ENCODE assay signal across 3 cellular contexts in the genomic region with DNA sequence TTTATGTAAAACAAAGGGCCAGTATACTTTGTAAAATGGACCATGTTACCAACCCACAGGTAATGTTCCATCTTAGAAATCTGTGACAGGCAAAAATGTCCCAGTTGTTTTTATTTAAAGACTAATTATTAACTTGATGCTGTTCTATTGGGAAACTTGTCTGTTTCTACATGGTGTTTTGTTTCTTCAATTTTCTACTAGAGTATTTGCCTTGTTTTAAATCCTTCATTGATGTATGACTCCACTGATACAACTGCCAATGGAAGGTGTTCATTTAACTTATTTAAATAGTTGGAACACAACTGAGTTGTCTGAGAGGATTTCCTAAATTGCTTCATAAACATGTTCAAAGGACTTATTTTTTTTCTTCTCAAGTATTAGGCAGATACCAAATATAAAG.
TF ChIP-seq lines count a peak whose summit lies in the region.

No MANE protein-coding gene starts in this region.

TF ChIP-seq in liver, 16 proteins besides CTCF, POLR2A, EP300 and RAD21:
- TF ChIP-seq FOXA2 (IDR thresholded peaks at IDR 0.05) = no peak
- no peak for TF ChIP-seq HNF4G (IDR thresholded peaks at IDR 0.05)
- TF ChIP-seq YY1 (IDR thresholded peaks at IDR 0.05) = peak; percentile 78
- TF ChIP-seq, protein P1, sequence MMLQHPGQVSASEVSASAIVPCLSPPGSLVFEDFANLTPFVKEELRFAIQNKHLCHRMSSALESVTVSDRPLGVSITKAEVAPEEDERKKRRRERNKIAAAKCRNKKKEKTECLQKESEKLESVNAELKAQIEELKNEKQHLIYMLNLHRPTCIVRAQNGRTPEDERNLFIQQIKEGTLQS (IDR thresholded peaks at IDR 0.05) = no peak
- no peak for TF ChIP-seq JUND (IDR thresholded peaks at IDR 0.05)
- TF ChIP-seq SP1 (IDR thresholded peaks at IDR 0.05) = peak; percentile 50
- TF ChIP-seq, protein P2, sequence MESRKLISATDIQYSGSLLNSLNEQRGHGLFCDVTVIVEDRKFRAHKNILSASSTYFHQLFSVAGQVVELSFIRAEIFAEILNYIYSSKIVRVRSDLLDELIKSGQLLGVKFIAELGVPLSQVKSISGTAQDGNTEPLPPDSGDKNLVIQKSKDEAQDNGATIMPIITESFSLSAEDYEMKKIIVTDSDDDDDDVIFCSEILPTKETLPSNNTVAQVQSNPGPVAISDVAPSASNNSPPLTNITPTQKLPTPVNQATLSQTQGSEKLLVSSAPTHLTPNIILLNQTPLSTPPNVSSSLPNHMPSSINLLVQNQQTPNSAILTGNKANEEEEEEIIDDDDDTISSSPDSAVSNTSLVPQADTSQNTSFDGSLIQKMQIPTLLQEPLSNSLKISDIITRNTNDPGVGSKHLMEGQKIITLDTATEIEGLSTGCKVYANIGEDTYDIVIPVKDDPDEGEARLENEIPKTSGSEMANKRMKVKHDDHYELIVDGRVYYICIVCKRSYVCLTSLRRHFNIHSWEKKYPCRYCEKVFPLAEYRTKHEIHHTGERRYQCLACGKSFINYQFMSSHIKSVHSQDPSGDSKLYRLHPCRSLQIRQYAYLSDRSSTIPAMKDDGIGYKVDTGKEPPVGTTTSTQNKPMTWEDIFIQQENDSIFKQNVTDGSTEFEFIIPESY (IDR thresholded peaks at IDR 0.05) = no peak
- no peak for TF ChIP-seq NR2F2 (IDR thresholded peaks at IDR 0.05)
- TF ChIP-seq GABPA (IDR thresholded peaks at IDR 0.05 in 1 of 2, conservative IDR thresholded peaks at IDR 0.05 in 1 of 2) = no peak
- TF ChIP-seq, protein P3, sequence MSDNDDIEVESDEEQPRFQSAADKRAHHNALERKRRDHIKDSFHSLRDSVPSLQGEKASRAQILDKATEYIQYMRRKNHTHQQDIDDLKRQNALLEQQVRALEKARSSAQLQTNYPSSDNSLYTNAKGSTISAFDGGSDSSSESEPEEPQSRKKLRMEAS (IDR thresholded peaks at IDR 0.05) = no peak
- peak in 1 of 2 donors; percentile 42 for TF ChIP-seq HNF4A (conservative IDR thresholded peaks at IDR 0.05)
- peak; percentile 28 to 31 for TF ChIP-seq RXRA (IDR thresholded peaks at IDR 0.05)
- TF ChIP-seq TAF1 (conservative IDR thresholded peaks at IDR 0.05) = peak; percentile 56
- TF ChIP-seq, protein P4, sequence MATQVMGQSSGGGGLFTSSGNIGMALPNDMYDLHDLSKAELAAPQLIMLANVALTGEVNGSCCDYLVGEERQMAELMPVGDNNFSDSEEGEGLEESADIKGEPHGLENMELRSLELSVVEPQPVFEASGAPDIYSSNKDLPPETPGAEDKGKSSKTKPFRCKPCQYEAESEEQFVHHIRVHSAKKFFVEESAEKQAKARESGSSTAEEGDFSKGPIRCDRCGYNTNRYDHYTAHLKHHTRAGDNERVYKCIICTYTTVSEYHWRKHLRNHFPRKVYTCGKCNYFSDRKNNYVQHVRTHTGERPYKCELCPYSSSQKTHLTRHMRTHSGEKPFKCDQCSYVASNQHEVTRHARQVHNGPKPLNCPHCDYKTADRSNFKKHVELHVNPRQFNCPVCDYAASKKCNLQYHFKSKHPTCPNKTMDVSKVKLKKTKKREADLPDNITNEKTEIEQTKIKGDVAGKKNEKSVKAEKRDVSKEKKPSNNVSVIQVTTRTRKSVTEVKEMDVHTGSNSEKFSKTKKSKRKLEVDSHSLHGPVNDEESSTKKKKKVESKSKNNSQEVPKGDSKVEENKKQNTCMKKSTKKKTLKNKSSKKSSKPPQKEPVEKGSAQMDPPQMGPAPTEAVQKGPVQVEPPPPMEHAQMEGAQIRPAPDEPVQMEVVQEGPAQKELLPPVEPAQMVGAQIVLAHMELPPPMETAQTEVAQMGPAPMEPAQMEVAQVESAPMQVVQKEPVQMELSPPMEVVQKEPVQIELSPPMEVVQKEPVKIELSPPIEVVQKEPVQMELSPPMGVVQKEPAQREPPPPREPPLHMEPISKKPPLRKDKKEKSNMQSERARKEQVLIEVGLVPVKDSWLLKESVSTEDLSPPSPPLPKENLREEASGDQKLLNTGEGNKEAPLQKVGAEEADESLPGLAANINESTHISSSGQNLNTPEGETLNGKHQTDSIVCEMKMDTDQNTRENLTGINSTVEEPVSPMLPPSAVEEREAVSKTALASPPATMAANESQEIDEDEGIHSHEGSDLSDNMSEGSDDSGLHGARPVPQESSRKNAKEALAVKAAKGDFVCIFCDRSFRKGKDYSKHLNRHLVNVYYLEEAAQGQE (IDR thresholded peaks at IDR 0.05) = no peak
- no peak for TF ChIP-seq EGR1 (IDR thresholded peaks at IDR 0.05; ENCODE audit: low read depth in 2 of 2)
- TF ChIP-seq FOXA1 (IDR thresholded peaks at IDR 0.05) = no peak

TF ChIP-seq in HepG2, 621 proteins besides CTCF, POLR2A, EP300 and RAD21 (continues in another document):
- TF ChIP-seq, protein P5, sequence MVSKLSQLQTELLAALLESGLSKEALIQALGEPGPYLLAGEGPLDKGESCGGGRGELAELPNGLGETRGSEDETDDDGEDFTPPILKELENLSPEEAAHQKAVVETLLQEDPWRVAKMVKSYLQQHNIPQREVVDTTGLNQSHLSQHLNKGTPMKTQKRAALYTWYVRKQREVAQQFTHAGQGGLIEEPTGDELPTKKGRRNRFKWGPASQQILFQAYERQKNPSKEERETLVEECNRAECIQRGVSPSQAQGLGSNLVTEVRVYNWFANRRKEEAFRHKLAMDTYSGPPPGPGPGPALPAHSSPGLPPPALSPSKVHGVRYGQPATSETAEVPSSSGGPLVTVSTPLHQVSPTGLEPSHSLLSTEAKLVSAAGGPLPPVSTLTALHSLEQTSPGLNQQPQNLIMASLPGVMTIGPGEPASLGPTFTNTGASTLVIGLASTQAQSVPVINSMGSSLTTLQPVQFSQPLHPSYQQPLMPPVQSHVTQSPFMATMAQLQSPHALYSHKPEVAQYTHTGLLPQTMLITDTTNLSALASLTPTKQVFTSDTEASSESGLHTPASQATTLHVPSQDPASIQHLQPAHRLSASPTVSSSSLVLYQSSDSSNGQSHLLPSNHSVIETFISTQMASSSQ (IDR thresholded peaks at IDR 0.05; ENCODE audit: low read depth) = no peak
- TF ChIP-seq, protein P5 (CRISPR knock-in tag; IDR thresholded peaks at IDR 0.05; ENCODE audit: borderline replicate concordance) = no peak

TF ChIP-seq in K562, 482 proteins besides CTCF, POLR2A, EP300 and RAD21:
- TF ChIP-seq, protein P6, sequence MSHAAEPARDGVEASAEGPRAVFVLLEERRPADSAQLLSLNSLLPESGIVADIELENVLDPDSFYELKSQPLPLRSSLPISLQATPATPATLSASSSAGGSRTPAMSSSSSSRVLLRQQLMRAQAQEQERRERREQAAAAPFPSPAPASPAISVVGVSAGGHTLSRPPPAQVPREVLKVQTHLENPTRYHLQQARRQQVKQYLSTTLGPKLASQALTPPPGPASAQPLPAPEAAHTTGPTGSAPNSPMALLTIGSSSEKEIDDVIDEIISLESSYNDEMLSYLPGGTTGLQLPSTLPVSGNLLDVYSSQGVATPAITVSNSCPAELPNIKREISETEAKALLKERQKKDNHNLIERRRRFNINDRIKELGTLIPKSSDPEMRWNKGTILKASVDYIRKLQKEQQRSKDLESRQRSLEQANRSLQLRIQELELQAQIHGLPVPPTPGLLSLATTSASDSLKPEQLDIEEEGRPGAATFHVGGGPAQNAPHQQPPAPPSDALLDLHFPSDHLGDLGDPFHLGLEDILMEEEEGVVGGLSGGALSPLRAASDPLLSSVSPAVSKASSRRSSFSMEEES (CRISPR knock-in tag; IDR thresholded peaks at IDR 0.05) = no peak
- TF ChIP-seq ZNF57 (CRISPR knock-in tag; IDR thresholded peaks at IDR 0.05) (no peak), KHSRP (IDR thresholded peaks at IDR 0.05) (no peak), RBM14 (IDR thresholded peaks at IDR 0.05; ENCODE audit: borderline replicate concordance, insufficient read depth, low read depth, low read length) (no peak), FUS (optimal IDR thresholded peaks at IDR 0.05; ENCODE audit: low read depth, low read length) (no peak), CBX3 (IDR thresholded peaks at IDR 0.05; ENCODE audit: borderline replicate concordance in 1 of 2, low read length in 2 of 2) (no peak), MTA3 (IDR thresholded peaks at IDR 0.05; ENCODE audit: borderline replicate concordance) (no peak), DNMT1 (IDR thresholded peaks at IDR 0.05) (no peak), MBD2 (IDR thresholded peaks at IDR 0.05; ENCODE audit: borderline replicate concordance, low read depth) (no peak), XRCC3 (IDR thresholded peaks at IDR 0.05) (no peak), TRIM24 (IDR thresholded peaks at IDR 0.05) (no peak), SMARCC2 (IDR thresholded peaks at IDR 0.05; ENCODE audit: low read depth) (no peak)
- TF ChIP-seq, protein P7, sequence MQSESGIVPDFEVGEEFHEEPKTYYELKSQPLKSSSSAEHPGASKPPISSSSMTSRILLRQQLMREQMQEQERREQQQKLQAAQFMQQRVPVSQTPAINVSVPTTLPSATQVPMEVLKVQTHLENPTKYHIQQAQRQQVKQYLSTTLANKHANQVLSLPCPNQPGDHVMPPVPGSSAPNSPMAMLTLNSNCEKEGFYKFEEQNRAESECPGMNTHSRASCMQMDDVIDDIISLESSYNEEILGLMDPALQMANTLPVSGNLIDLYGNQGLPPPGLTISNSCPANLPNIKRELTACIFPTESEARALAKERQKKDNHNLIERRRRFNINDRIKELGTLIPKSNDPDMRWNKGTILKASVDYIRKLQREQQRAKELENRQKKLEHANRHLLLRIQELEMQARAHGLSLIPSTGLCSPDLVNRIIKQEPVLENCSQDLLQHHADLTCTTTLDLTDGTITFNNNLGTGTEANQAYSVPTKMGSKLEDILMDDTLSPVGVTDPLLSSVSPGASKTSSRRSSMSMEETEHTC (IDR thresholded peaks at IDR 0.05) = no peak
